ENCODE assay signal across 2 cellular contexts in the genomic region with DNA sequence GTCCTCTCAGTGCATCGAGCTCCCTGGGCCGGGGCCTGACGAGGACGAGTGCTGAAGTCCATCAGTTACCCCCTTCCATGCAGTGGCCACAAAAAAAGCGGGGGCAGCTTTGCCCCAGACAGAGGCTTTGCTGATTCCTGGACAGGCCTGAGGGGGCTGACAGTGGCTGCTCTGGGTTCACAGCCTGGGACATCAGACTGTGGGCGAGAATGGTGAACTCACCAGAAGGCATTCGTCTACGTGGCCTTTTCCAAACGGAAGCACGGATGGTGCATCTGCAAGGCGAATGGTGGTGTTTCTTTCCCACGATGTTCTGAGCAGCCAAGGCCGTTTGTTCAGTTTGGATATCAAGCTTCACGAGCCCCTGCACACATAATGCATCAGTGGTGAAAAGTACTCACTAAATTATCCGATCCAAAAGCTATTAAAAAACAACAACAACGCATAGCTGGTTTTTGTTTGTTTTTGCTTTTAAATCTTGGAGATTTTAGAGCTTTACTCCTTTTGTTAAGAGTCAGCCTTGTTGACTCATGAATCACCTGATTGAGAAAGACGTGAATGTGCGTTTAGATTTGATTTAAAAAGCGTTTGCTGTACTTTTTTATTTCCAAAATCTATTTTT.
TF ChIP-seq lines count a peak whose summit lies in the region.

No MANE protein-coding gene starts in this region.

TF ChIP-seq in endothelial cell of umbilical vein, 7 proteins besides CTCF, POLR2A, EP300 and RAD21 (continued from another document):
- TF ChIP-seq POLR2AphosphoS5 (IDR thresholded peaks at IDR 0.05; ENCODE audit: insufficient read depth, low read depth, low read length) (no peak), GATA2 (IDR thresholded peaks at IDR 0.05; ENCODE audit: insufficient read depth, insufficient read length, low read depth, low read length) (no peak), JUN (IDR thresholded peaks at IDR 0.05; ENCODE audit: borderline replicate concordance, insufficient read depth, insufficient read length, low read depth) (no peak)

TF ChIP-seq in neural cell, 6 proteins besides CTCF, POLR2A, EP300 and RAD21:
- TF ChIP-seq, protein P1, sequence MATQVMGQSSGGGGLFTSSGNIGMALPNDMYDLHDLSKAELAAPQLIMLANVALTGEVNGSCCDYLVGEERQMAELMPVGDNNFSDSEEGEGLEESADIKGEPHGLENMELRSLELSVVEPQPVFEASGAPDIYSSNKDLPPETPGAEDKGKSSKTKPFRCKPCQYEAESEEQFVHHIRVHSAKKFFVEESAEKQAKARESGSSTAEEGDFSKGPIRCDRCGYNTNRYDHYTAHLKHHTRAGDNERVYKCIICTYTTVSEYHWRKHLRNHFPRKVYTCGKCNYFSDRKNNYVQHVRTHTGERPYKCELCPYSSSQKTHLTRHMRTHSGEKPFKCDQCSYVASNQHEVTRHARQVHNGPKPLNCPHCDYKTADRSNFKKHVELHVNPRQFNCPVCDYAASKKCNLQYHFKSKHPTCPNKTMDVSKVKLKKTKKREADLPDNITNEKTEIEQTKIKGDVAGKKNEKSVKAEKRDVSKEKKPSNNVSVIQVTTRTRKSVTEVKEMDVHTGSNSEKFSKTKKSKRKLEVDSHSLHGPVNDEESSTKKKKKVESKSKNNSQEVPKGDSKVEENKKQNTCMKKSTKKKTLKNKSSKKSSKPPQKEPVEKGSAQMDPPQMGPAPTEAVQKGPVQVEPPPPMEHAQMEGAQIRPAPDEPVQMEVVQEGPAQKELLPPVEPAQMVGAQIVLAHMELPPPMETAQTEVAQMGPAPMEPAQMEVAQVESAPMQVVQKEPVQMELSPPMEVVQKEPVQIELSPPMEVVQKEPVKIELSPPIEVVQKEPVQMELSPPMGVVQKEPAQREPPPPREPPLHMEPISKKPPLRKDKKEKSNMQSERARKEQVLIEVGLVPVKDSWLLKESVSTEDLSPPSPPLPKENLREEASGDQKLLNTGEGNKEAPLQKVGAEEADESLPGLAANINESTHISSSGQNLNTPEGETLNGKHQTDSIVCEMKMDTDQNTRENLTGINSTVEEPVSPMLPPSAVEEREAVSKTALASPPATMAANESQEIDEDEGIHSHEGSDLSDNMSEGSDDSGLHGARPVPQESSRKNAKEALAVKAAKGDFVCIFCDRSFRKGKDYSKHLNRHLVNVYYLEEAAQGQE (IDR thresholded peaks at IDR 0.05; ENCODE audit: borderline replicate concordance): no peak
- TF ChIP-seq SMC3 (conservative IDR thresholded peaks at IDR 0.05; ENCODE audit: poor library complexity) (no peak), TAF1 (IDR thresholded peaks at IDR 0.05; ENCODE audit: low read depth) (no peak)
